ENCODE assay signal across 30 cellular contexts in genomic region chr19:7288131-7288530, GRCh38.
"Had no signal": no experiment of that assay in that cellular context is flagged by ENCODE, and none has a peak within 500 bp of the region (broad histone marks: within the 10 kb centered on the region; RNA-seq: fewer than 3 reads in every experiment).

No MANE protein-coding gene starts in this region.

- FAIRE-seq: astrocyte, endothelial cell of umbilical vein had no signal

- ATAC-seq: activated CD4-positive, CD25-positive, alpha-beta regulatory T cell treated with anti-CD3 and anti-CD28 coated beads, Interleukin-2, amount 50 U/mL, for 24 hours; esophagus mucosa; left cardiac atrium; stimulated activated memory B cell treated with anti-CD40 and anti-IgM and Interleukin-4, amounts not matched to agents 10 μg/mL and 1 μg/mL and 100 μg/mL, for 72 hours had no signal

- H3K9me3 ChIP-seq: neutrophil, ovary, transverse colon, vagina had no signal

- H3K36me3 Mint-ChIP-seq: activated CD4-positive, alpha-beta memory T cell treated with anti-CD3 and anti-CD28 coated beads for 36 hours; activated naive CD4-positive, alpha-beta T cell treated with anti-CD3 and anti-CD28 coated beads, Interleukin-2, amount 10 ng/mL, durations not matched to agents 7 days and 5 days; activated naive CD8-positive, alpha-beta T cell treated with anti-CD3 and anti-CD28 coated beads, Interleukin-2, amount 10 ng/mL, durations not matched to agents 7 days and 5 days; naive B cell; stimulated activated memory B cell treated with anti-CD40 and anti-IgM and Interleukin-4, amounts not matched to agents 10 μg/mL and 1 μg/mL and 100 μg/mL, for 72 hours had no signal

- DNase-seq: activated CD4-positive, alpha-beta memory T cell treated with anti-CD3 and anti-CD28 coated beads for 36 hours; activated CD4-positive, alpha-beta T cell treated with anti-CD3 and anti-CD28 coated beads for 48 hours; activated CD8-positive, alpha-beta memory T cell treated with anti-CD3 and anti-CD28 coated beads, Interleukin-2, amount 50 U/mL, for 4 hours; activated gamma-delta T cell; activated naive CD4-positive, alpha-beta T cell treated with anti-CD3 and anti-CD28 coated beads, Interleukin-2, amount 10 ng/mL, durations not matched to agents 7 days and 5 days; activated naive CD8-positive, alpha-beta T cell treated with anti-CD3 and anti-CD28 coated beads, Interleukin-2, amount 10 ng/mL, durations not matched to agents 7 days and 5 days; activated T-cell treated with anti-CD3 and anti-CD28 coated beads, Interleukin-2, amount 50 U/mL, for 1 hour; amniotic stem cell; foreskin fibroblast; left cardiac atrium; naive B cell; nephron progenitor cell; ovary; stimulated activated CD4-positive, alpha-beta T cell treated with anti-CD3 and anti-CD28 coated beads, Interleukin-1b, Interleukin-23, amount 100 ng/mL, for 48 hours; stimulated activated CD4-positive, alpha-beta T cell treated with anti-CD3 and anti-CD28 coated beads, Interleukin-4, amount 100 ng/mL, for 4 hours; stimulated activated CD8-positive, alpha-beta memory T cell treated with anti-CD3 and anti-CD28 coated beads, Interleukin-4, amount 100 ng/mL, for 48 hours; T-helper 9 cell; transverse colon; WERI-Rb-1 had no signal

- H3K4me3 Mint-ChIP-seq: activated CD4-positive, alpha-beta memory T cell treated with anti-CD3 and anti-CD28 coated beads for 36 hours; activated naive CD4-positive, alpha-beta T cell treated with anti-CD3 and anti-CD28 coated beads, Interleukin-2, amount 10 ng/mL, durations not matched to agents 7 days and 5 days; activated naive CD8-positive, alpha-beta T cell treated with anti-CD3 and anti-CD28 coated beads, Interleukin-2, amount 10 ng/mL, durations not matched to agents 7 days and 5 days; activated T-helper 1 cell treated with anti-CD3 and anti-CD28 coated beads, Interleukin-12 subunit alpha, Interleukin-12 subunit beta, Interleukin-2, Interleukin-4 antibody, amounts not matched to agents 30 ng/mL and 10 ng/mL and 1 ng/mL, durations not matched to agents 14 hours and 24 hours and 36 hours; mesothelial cell of epicardium; naive B cell; nephron progenitor cell; stimulated activated memory B cell treated with anti-CD40 and anti-IgM and Interleukin-4, amounts not matched to agents 10 μg/mL and 1 μg/mL and 100 μg/mL, for 72 hours had no signal

- H3K27ac ChIP-seq: neutrophil, vagina, WERI-Rb-1 had no signal

- H3K27me3 ChIP-seq: ovary, transverse colon, vagina had no signal

- H3K4me3 ChIP-seq: ovary, smooth muscle cell, transverse colon, vagina had no signal

- H3K4me2 ChIP-seq: smooth muscle cell had no signal

- H3K4me1 Mint-ChIP-seq: activated naive CD8-positive, alpha-beta T cell treated with anti-CD3 and anti-CD28 coated beads, Interleukin-2, amount 10 ng/mL, durations not matched to agents 7 days and 5 days had no signal

- H3K9me3 Mint-ChIP-seq: activated CD4-positive, alpha-beta memory T cell treated with anti-CD3 and anti-CD28 coated beads for 36 hours; activated naive CD4-positive, alpha-beta T cell treated with anti-CD3 and anti-CD28 coated beads, Interleukin-2, amount 10 ng/mL, durations not matched to agents 7 days and 5 days; activated naive CD8-positive, alpha-beta T cell treated with anti-CD3 and anti-CD28 coated beads, Interleukin-2, amount 10 ng/mL, durations not matched to agents 7 days and 5 days; activated T-helper 1 cell treated with anti-CD3 and anti-CD28 coated beads, Interleukin-12 subunit alpha, Interleukin-12 subunit beta, Interleukin-2, Interleukin-4 antibody, amounts not matched to agents 30 ng/mL and 10 ng/mL and 1 ng/mL, durations not matched to agents 14 hours and 24 hours and 36 hours; mesothelial cell of epicardium; naive B cell; nephron progenitor cell; stimulated activated memory B cell treated with anti-CD40 and anti-IgM and Interleukin-4, amounts not matched to agents 10 μg/mL and 1 μg/mL and 100 μg/mL, for 72 hours had no signal

- H3K36me3 ChIP-seq: neutrophil, ovary, transverse colon, vagina had no signal

- H3K27ac Mint-ChIP-seq: activated CD4-positive, alpha-beta memory T cell treated with anti-CD3 and anti-CD28 coated beads for 36 hours; activated naive CD4-positive, alpha-beta T cell treated with anti-CD3 and anti-CD28 coated beads, Interleukin-2, amount 10 ng/mL, durations not matched to agents 7 days and 5 days; activated naive CD8-positive, alpha-beta T cell treated with anti-CD3 and anti-CD28 coated beads, Interleukin-2, amount 10 ng/mL, durations not matched to agents 7 days and 5 days; activated T-helper 1 cell treated with anti-CD3 and anti-CD28 coated beads, Interleukin-12 subunit alpha, Interleukin-12 subunit beta, Interleukin-2, Interleukin-4 antibody, amounts not matched to agents 30 ng/mL and 10 ng/mL and 1 ng/mL, durations not matched to agents 14 hours and 24 hours and 36 hours; mesothelial cell of epicardium; nephron progenitor cell; stimulated activated memory B cell treated with anti-CD40 and anti-IgM and Interleukin-4, amounts not matched to agents 10 μg/mL and 1 μg/mL and 100 μg/mL, for 72 hours had no signal

- H3K27me3 Mint-ChIP-seq: progenitor cell of endocrine pancreas had no signal
